Comparison of ENCODE assay signal across 11 cellular contexts in the genomic region with DNA sequence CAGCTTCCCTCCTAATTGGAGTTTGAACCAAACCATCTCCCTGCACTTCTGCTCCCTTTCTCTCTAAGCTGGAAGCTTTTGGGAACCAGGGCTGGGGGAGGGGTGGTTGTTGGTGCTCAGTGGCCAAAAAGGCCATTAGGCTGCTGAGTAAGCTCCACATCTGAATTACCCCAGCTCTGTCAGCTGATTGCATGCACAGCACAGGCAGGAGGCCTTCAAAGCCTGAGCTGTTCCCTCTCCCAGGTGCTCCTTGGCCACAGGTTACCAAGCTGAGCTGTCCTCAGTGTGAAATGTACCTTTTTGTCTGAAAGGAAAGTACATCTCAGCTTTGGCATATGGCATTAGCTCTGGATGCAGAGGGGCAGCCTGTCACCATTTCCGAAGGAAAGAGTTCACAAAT. TPM values are rescaled to one million over a fixed set of nuclear protein-coding genes. Genes with fewer than 3 reads are reported as not detected.
A peak's percentile ranks its signal among the peaks of the same experiment; 100 is the strongest.
DNase-seq lines count a peak whose midpoint lies in the region; ATAC-seq, FAIRE-seq and TF ChIP-seq lines count a peak whose summit lies in the region.
"Had no signal": no experiment of that assay in that cellular context is flagged by ENCODE, and none has a peak within 500 bp of the region (broad histone marks: within the 10 kb centered on the region; RNA-seq: fewer than 3 reads in every experiment).

No MANE protein-coding gene starts in this region.

- 80% methylated on average over 1 of the region's 1 CpG for WGBS in HepG2 (ENCODE audit: low lambda C conversion rate)

- no TSS peak for BruUV-seq in HepG2 (replicated peaks; lab: Mats Ljungman, UMichigan)

- peaks cover 9% of the 10 kb centered on the region; the same call in 1 of the 2 replicates for H4K20me1 ChIP-seq in HepG2 (ENCODE audit: insufficient read depth, low read length)

- TF ChIP-seq RAD21 in HepG2 (CRISPR knock-in tag; IDR thresholded peaks at IDR 0.05) = no peak

- TF ChIP-seq CTCF in HepG2 (CRISPR knock-in tag; IDR thresholded peaks at IDR 0.05) = no peak

- in situ Hi-C loops in HepG2 (cut with HindIII; ENCODE audit: extremely low pct_ligation_motif_present, low pct_unique_long_range_greater_than_20kb) (no loop called here), KBM-7 (cut with MboI; ENCODE audit: low pct_unique_long_range_greater_than_20kb, low sequenced_read_pairs) (no loop called here)

- H3K4me1 ChIP-seq in adipocyte (ENCODE audit: control insufficient read depth, insufficient read depth, low read length) (peaks cover 45% of the 10 kb centered on the region), HepG2 (ENCODE audit: insufficient read depth, low read length) (peaks cover 51% of the 10 kb centered on the region)

- no peak for FAIRE-seq in HepG2 (lab: Jason Lieb, UNC)

- H3K36me3 ChIP-seq in H7 (replicated peaks; ENCODE audit: control insufficient read depth, insufficient read depth, low read length) (peaks cover 3% of the 10 kb centered on the region), adipocyte (ENCODE audit: control insufficient read depth, insufficient read depth, low read length, severe bottlenecking) (peaks cover 21% of the 10 kb centered on the region), HepG2 (replicated peaks in 1 of 2; ENCODE audit: control insufficient read depth in 1 of 2, insufficient read depth in 2 of 2, low read length in 2 of 2) (peaks cover 3 to 6% of the 10 kb centered on the region in 2 experiments; a peak in 2 of 5 replicates)

- ATAC-seq in HepG2 = peak; percentile 39

- intact Hi-C loops in HepG2 (cut with micrococcal nuclease; ENCODE audit: unreplicated experiment) = loop anchor here (5.0 kb wide), 1 partner anchor 35 kb away; no protein-coding TSS in a partner anchor

- TF ChIP-seq EP300 in HepG2 (IDR thresholded peaks at IDR 0.05; ENCODE audit: low read depth in 2 of 2, low read length in 2 of 2) (no peak), HepG2 (CRISPR knock-in tag; IDR thresholded peaks at IDR 0.05; ENCODE audit: borderline replicate concordance) (no peak)

- no peak overlapping the region for H3K4me3 ChIP-seq in H7 (ENCODE audit: insufficient read depth, low read depth, low read length)
- H3K4me3 ChIP-seq in adipocyte (ENCODE audit: low read length) = no peak overlapping the region
- no peak overlapping the region for H3K4me3 ChIP-seq in HepG2 (replicated peaks in 1 of 3; ENCODE audit: insufficient read depth in 1 of 3, low read depth in 2 of 3, low read length in 3 of 3)

- CTCF ChIA-PET in HepG2 (lab: Yijun Ruan, JAX; ENCODE audit: low intra/inter-chr PET ratio, low total read pairs) = no interaction called here

- no peak overlapping the region for H2AFZ ChIP-seq in HepG2 (ENCODE audit: low read length)

- no peak; a peak in 1 of 4 replicates for TF ChIP-seq POLR2A in HepG2 (IDR thresholded peaks at IDR 0.05; ENCODE audit: insufficient read depth in 1 of 2, low read depth in 2 of 2, low read length in 2 of 2)

- H3K27ac ChIP-seq in HepG2 (ENCODE audit: extremely low read length, insufficient read depth, low read length) = peak overlapping the region; percentile 49

- POLR2A ChIA-PET in HepG2 (lab: Yijun Ruan, JAX) = interaction anchor here (1.0 to 3.1 kb wide), 5 partner anchors 9 to 361 kb away, joined by 3 to 22 read pairs (median 3); partner anchors contain the start of genes KPNB1, NFE2L1, OSBPL7 and PNPO

- no peaks in the 10 kb centered on the region for H3K27me3 ChIP-seq in H7 (ENCODE audit: control insufficient read depth, insufficient read depth, low read length)
- no peaks in the 10 kb centered on the region for H3K27me3 ChIP-seq in adipocyte (replicated peaks; ENCODE audit: control insufficient read depth, insufficient read depth, low read length)
- no peaks in the 10 kb centered on the region for H3K27me3 ChIP-seq in HepG2 (ENCODE audit: control insufficient read depth in 1 of 2, insufficient read depth in 2 of 2, low read length in 2 of 2)

- H3K9me3 ChIP-seq in adipocyte (ENCODE audit: control insufficient read depth, low read length) (no peaks in the 10 kb centered on the region), HepG2 (ENCODE audit: low read length) (no peaks in the 10 kb centered on the region)

- no peak overlapping the region; the same call in 1 of the 2 replicates for H3K4me2 ChIP-seq in HepG2 (ENCODE audit: low read depth, low read length)

- DNase-seq in A172 (ENCODE audit: low spot score) = peak; percentile 20
- DNase-seq in H7 = peak; percentile 77
- no peak for DNase-seq in adipocyte (ENCODE audit: low read depth)
- no peak for DNase-seq in HepG2 (ENCODE audit: low spot score)
- no peak for DNase-seq in superior temporal gyrus (ENCODE audit: extremely low spot score)
- no peak for DNase-seq in KBM-7
- DNase-seq in DMS79 (lab: John Stamatoyannopoulos, UW) = no peak
- no peak for DNase-seq in stimulated activated CD4-positive, alpha-beta T cell treated with anti-CD3 and anti-CD28 coated beads, Interleukin-15, amount 100 ng/mL, for 24 hours
- DNase-seq: activated gamma-delta T cell treated with Interleukin-2 at 50 U/mL for 16 hours, NCI-H510A, T-helper 9 cell had no signal

- no peaks in the 10 kb centered on the region for H3K79me2 ChIP-seq in HepG2 (ENCODE audit: insufficient read depth, low read length)

- peak overlapping the region; percentile 67 for H3K9ac ChIP-seq in adipocyte (ENCODE audit: low read length)
- H3K9ac ChIP-seq in HepG2 (ENCODE audit: insufficient read depth, low read depth, low read length) = no peak overlapping the region

RNA-seq across cellular contexts. Expression of gene TBKBP1, which starts 6.2 kb away (rescaled TPM):
- total RNA-seq in A172 (2014; rRNA removed; shearing (Covaris generic)) = 3.3 and 5.5 TPM in 2 replicates
- total RNA-seq in H7 (2014; rRNA removed; shearing (Covaris generic)) = 13.9 and 16.3 TPM in 2 replicates
- 2.6 and 3.0 TPM in 2 replicates for total RNA-seq in HepG2 (2016; rRNA removed; fragmentation: Illumina TruSeq; extraction: Trizol)
- 0.88 and 1.4 TPM in 2 replicates for total RNA-seq in HepG2 (2016; cell fraction: cytosol; rRNA removed; fragmentation: Illumina TruSeq; extraction: Trizol; ENCODE audit: low read depth)
- 2.8 and 3.8 TPM in 2 replicates for total RNA-seq in HepG2 (2016; cell fraction: insoluble cytoplasmic fraction; rRNA removed; fragmentation: Illumina TruSeq; extraction: Trizol)
- 2.5 and 2.9 TPM in 2 replicates for total RNA-seq in HepG2 (2016; cell fraction: membrane; rRNA removed; fragmentation: Illumina TruSeq; extraction: Trizol)
- 2.6 and 4.3 TPM in 2 replicates for total RNA-seq in HepG2 (2016; cell fraction: nucleus; rRNA removed; fragmentation: Illumina TruSeq; extraction: Trizol)
- 7.0 and 10.9 TPM in 2 replicates for polyA plus RNA-seq in HepG2 (2011; rRNA removed)
- polyA plus RNA-seq in HepG2 (2011; cell fraction: cytosol; rRNA removed) = 4.9 and 5.8 TPM in 2 replicates
- polyA plus RNA-seq in HepG2 (2011; cell fraction: nucleus; rRNA removed) = 50.3 and 56.8 TPM in 2 replicates
- polyA plus RNA-seq in HepG2 (2012) = 11.8 and 15.7 TPM in 2 replicates
- polyA plus RNA-seq in HepG2 (2016; cell fraction: cytosol; fragmentation: Illumina TruSeq; extraction: Trizol; ENCODE audit: low read depth) = 0.86 and 1.4 TPM in 2 replicates
- 2.8 and 3.9 TPM in 2 replicates for polyA plus RNA-seq in HepG2 (2016; cell fraction: insoluble cytoplasmic fraction; fragmentation: Illumina TruSeq; extraction: Trizol; ENCODE audit: low read depth)
- 1.6 and 2.8 TPM in 2 replicates for polyA plus RNA-seq in HepG2 (2016; cell fraction: membrane; fragmentation: Illumina TruSeq; extraction: Trizol; ENCODE audit: low read depth)
- polyA plus RNA-seq in HepG2 (2016; cell fraction: nucleus; fragmentation: Illumina TruSeq; extraction: Trizol; ENCODE audit: insufficient read depth, low read depth) = 17.9 and 18.3 TPM in 2 replicates
- polyA minus RNA-seq in HepG2 (2011; rRNA and poly(A)+ RNA removed; ENCODE audit: low replicate concordance) = 0.16 and 7.4 TPM in 2 replicates
- 1.8 and 5.3 TPM in 2 replicates for polyA minus RNA-seq in HepG2 (2011; cell fraction: cytosol; rRNA and poly(A)+ RNA removed)
- 4.2 and 6.6 TPM in 2 replicates for polyA minus RNA-seq in HepG2 (2011; cell fraction: nucleus; rRNA and poly(A)+ RNA removed)

RNA-seq across cellular contexts. Expression of gene KPNB1, which starts 38.0 kb away (rescaled TPM):
- total RNA-seq in A172 (2014; rRNA removed; shearing (Covaris generic)) = 360 and 467 TPM in 2 replicates
- 389 and 429 TPM in 2 replicates for total RNA-seq in H7 (2014; rRNA removed; shearing (Covaris generic))
- 424 and 443 TPM in 2 replicates for total RNA-seq in HepG2 (2016; rRNA removed; fragmentation: Illumina TruSeq; extraction: Trizol)
- total RNA-seq in HepG2 (2016; cell fraction: cytosol; rRNA removed; fragmentation: Illumina TruSeq; extraction: Trizol; ENCODE audit: low read depth) = 39.2 and 44.6 TPM in 2 replicates
- 408 and 433 TPM in 2 replicates for total RNA-seq in HepG2 (2016; cell fraction: insoluble cytoplasmic fraction; rRNA removed; fragmentation: Illumina TruSeq; extraction: Trizol)
- 113 and 126 TPM in 2 replicates for total RNA-seq in HepG2 (2016; cell fraction: membrane; rRNA removed; fragmentation: Illumina TruSeq; extraction: Trizol)
- 217 and 252 TPM in 2 replicates for total RNA-seq in HepG2 (2016; cell fraction: nucleus; rRNA removed; fragmentation: Illumina TruSeq; extraction: Trizol)
- 164 and 169 TPM in 2 replicates for polyA plus RNA-seq in HepG2 (2011; rRNA removed)
- 81.9 and 93.5 TPM in 2 replicates for polyA plus RNA-seq in HepG2 (2011; cell fraction: cytosol; rRNA removed)
- polyA plus RNA-seq in HepG2 (2011; cell fraction: nucleus; rRNA removed) = 158 and 166 TPM in 2 replicates
- polyA plus RNA-seq in HepG2 (2012) = 249 and 287 TPM in 2 replicates
- 7.4 and 10.3 TPM in 2 replicates for polyA plus RNA-seq in HepG2 (2016; cell fraction: cytosol; fragmentation: Illumina TruSeq; extraction: Trizol; ENCODE audit: low read depth)
- polyA plus RNA-seq in HepG2 (2016; cell fraction: insoluble cytoplasmic fraction; fragmentation: Illumina TruSeq; extraction: Trizol; ENCODE audit: low read depth) = 390 TPM in 2 replicates
- polyA plus RNA-seq in HepG2 (2016; cell fraction: membrane; fragmentation: Illumina TruSeq; extraction: Trizol; ENCODE audit: low read depth) = 36.4 and 43.8 TPM in 2 replicates
- 416 and 457 TPM in 2 replicates for polyA plus RNA-seq in HepG2 (2016; cell fraction: nucleus; fragmentation: Illumina TruSeq; extraction: Trizol; ENCODE audit: insufficient read depth, low read depth)
- 266 and 436 TPM in 2 replicates for polyA minus RNA-seq in HepG2 (2011; rRNA and poly(A)+ RNA removed; ENCODE audit: low replicate concordance)
- polyA minus RNA-seq in HepG2 (2011; cell fraction: cytosol; rRNA and poly(A)+ RNA removed) = 150 and 163 TPM in 2 replicates
- polyA minus RNA-seq in HepG2 (2011; cell fraction: nucleus; rRNA and poly(A)+ RNA removed) = 84.6 and 120 TPM in 2 replicates

RNA-seq across cellular contexts. Expression of gene TBX21, which starts 45.3 kb away (rescaled TPM):
- not detected in 2 replicates for total RNA-seq in A172 (2014; rRNA removed; shearing (Covaris generic))
- not detected in 2 replicates for total RNA-seq in H7 (2014; rRNA removed; shearing (Covaris generic))
- total RNA-seq in HepG2 (2016; rRNA removed; fragmentation: Illumina TruSeq; extraction: Trizol) = not detected in 2 replicates
- total RNA-seq in HepG2 (2016; cell fraction: cytosol; rRNA removed; fragmentation: Illumina TruSeq; extraction: Trizol; ENCODE audit: low read depth) = not detected in 2 replicates
- total RNA-seq in HepG2 (2016; cell fraction: insoluble cytoplasmic fraction; rRNA removed; fragmentation: Illumina TruSeq; extraction: Trizol) = not detected in 2 replicates
- not detected in 2 replicates for total RNA-seq in HepG2 (2016; cell fraction: membrane; rRNA removed; fragmentation: Illumina TruSeq; extraction: Trizol)
- not detected in 2 replicates for total RNA-seq in HepG2 (2016; cell fraction: nucleus; rRNA removed; fragmentation: Illumina TruSeq; extraction: Trizol)
- polyA plus RNA-seq in HepG2 (2011; rRNA removed) = not detected in 2 replicates
- polyA plus RNA-seq in HepG2 (2011; cell fraction: cytosol; rRNA removed) = not detected in 2 replicates
- polyA plus RNA-seq in HepG2 (2011; cell fraction: nucleus; rRNA removed) = 0.08 TPM in 1 of 2 replicates, not detected in the other
- polyA plus RNA-seq in HepG2 (2012) = not detected in 2 replicates
- not detected in 2 replicates for polyA plus RNA-seq in HepG2 (2016; cell fraction: cytosol; fragmentation: Illumina TruSeq; extraction: Trizol; ENCODE audit: low read depth)
- not detected in 2 replicates for polyA plus RNA-seq in HepG2 (2016; cell fraction: insoluble cytoplasmic fraction; fragmentation: Illumina TruSeq; extraction: Trizol; ENCODE audit: low read depth)
- not detected in 2 replicates for polyA plus RNA-seq in HepG2 (2016; cell fraction: membrane; fragmentation: Illumina TruSeq; extraction: Trizol; ENCODE audit: low read depth)
- not detected in 2 replicates for polyA plus RNA-seq in HepG2 (2016; cell fraction: nucleus; fragmentation: Illumina TruSeq; extraction: Trizol; ENCODE audit: insufficient read depth, low read depth)
- polyA minus RNA-seq in HepG2 (2011; rRNA and poly(A)+ RNA removed; ENCODE audit: low replicate concordance) = not detected in 2 replicates
- not detected in 2 replicates for polyA minus RNA-seq in HepG2 (2011; cell fraction: cytosol; rRNA and poly(A)+ RNA removed)
- not detected in 2 replicates for polyA minus RNA-seq in HepG2 (2011; cell fraction: nucleus; rRNA and poly(A)+ RNA removed)

Comparison
In these comparisons a context has a peak if more than half of its experiments do, and no peak if none do; other contexts are left out.
1. DNase-seq: peak in A172 (single experiment) and H7 (single experiment); none in adipocyte (single experiment), HepG2 (single experiment), superior temporal gyrus (single experiment), KBM-7 (single experiment), DMS79 (single experiment) and stimulated activated CD4-positive, alpha-beta T cell treated with anti-CD3 and anti-CD28 coated beads, Interleukin-15, amount 100 ng/mL, for 24 hours (single experiment).